In genomic region chr1:52899445-52899894, GRCh38 we compare ENCODE assay signal across 27 cellular contexts. TPM values are rescaled to one million over a fixed set of nuclear protein-coding genes. Genes with fewer than 3 reads are reported as not detected.
A peak's percentile ranks its signal among the peaks of the same experiment; 100 is the strongest.
DNase-seq lines count a peak whose midpoint lies in the region; ATAC-seq, FAIRE-seq and TF ChIP-seq lines count a peak whose summit lies in the region.
"Had no signal": no experiment of that assay in that cellular context is flagged by ENCODE, and none has a peak within 500 bp of the region (broad histone marks: within the 10 kb centered on the region; RNA-seq: fewer than 3 reads in every experiment).

No MANE protein-coding gene starts in this region.

- TF ChIP-seq CTCF in natural killer cell (IDR thresholded peaks at IDR 0.05) (no peak), astrocyte (IDR thresholded peaks at IDR 0.05; ENCODE audit: insufficient read depth, low read depth, low read length) (no peak), chondrocyte (IDR thresholded peaks at IDR 0.05) (no peak)

- no peaks in the 10 kb centered on the region for H4K20me1 ChIP-seq in astrocyte (ENCODE audit: insufficient read depth, low read length)

- no peaks in the 10 kb centered on the region for H3K27me3 ChIP-seq in astrocyte (ENCODE audit: insufficient read depth, low read length)
- H3K27me3 ChIP-seq: spleen had no signal

- no peaks in the 10 kb centered on the region for H3K36me3 Mint-ChIP-seq in natural killer cell treated with Interleukin-12 subunit alpha and Interleukin-12 subunit beta and Interleukin-15 and Interleukin-18, amount 100 ng/mL, for 72 hours
- no peaks in the 10 kb centered on the region for H3K36me3 Mint-ChIP-seq in natural killer cell
- H3K36me3 Mint-ChIP-seq in astrocyte (ENCODE audit: low read depth, unreplicated experiment) = no peaks in the 10 kb centered on the region
- H3K36me3 Mint-ChIP-seq in chondrocyte (ENCODE audit: low read depth) = peaks cover 2% of the 10 kb centered on the region

- intact Hi-C loops in natural killer cell (cut with micrococcal nuclease) = no loop called here
- intact Hi-C loops in posterior cingulate gyrus (cut with DNase I) = no loop called here

- no peak overlapping the region for H3K27ac ChIP-seq in astrocyte (ENCODE audit: low read depth, low read length)
- H3K27ac ChIP-seq: spleen had no signal

- H3K27me3 Mint-ChIP-seq in natural killer cell treated with Interleukin-12 subunit alpha and Interleukin-12 subunit beta and Interleukin-15 and Interleukin-18, amount 100 ng/mL, for 72 hours = no peaks in the 10 kb centered on the region
- H3K27me3 Mint-ChIP-seq in natural killer cell (ENCODE audit: low read depth in 2 of 2) = no peaks in the 10 kb centered on the region
- H3K27me3 Mint-ChIP-seq in astrocyte (ENCODE audit: low read depth, unreplicated experiment) = peaks cover 6% of the 10 kb centered on the region
- no peaks in the 10 kb centered on the region for H3K27me3 Mint-ChIP-seq in chondrocyte (ENCODE audit: low read depth)
- H3K27me3 Mint-ChIP-seq: stimulated activated memory B cell treated with anti-CD40 and anti-IgM and Interleukin-4, amounts not matched to agents 10 μg/mL and 1 μg/mL and 100 μg/mL, for 72 hours had no signal

- H3K4me3 ChIP-seq in astrocyte (ENCODE audit: insufficient read depth, low read depth, low read length) = no peak overlapping the region
- H3K4me3 ChIP-seq: spleen had no signal

- no peak overlapping the region for H2AFZ ChIP-seq in astrocyte (ENCODE audit: low read depth, low read length)

- no peaks in the 10 kb centered on the region for H3K36me3 ChIP-seq in astrocyte (ENCODE audit: insufficient read depth, low read length)

- no peaks in the 10 kb centered on the region for H3K4me1 ChIP-seq in astrocyte (ENCODE audit: insufficient read depth, low read length)

- no peak for DNase-seq in natural killer cell treated with Interleukin-12 subunit alpha and Interleukin-12 subunit beta and Interleukin-15 and Interleukin-18, amount 100 ng/mL, for 72 hours (ENCODE audit: low spot score)
- no peak for DNase-seq in natural killer cell
- DNase-seq in astrocyte (ENCODE audit: low read depth) = peak; percentile 22
- no peak for DNase-seq in left lobe of liver (ENCODE audit: low spot score)
- no peak for DNase-seq in SHP77 treated with DMSO at 0.1 percent for 48 hours (lab: John Stamatoyannopoulos, UW)
- DNase-seq in chondrocyte (ENCODE audit: low spot score) = no peak
- no peak for DNase-seq in NCI-H524 (lab: John Stamatoyannopoulos, UW)
- no peak for DNase-seq in posterior cingulate gyrus
- DNase-seq: activated T-cell treated with anti-CD3 and anti-CD28 coated beads, Interleukin-2, amount 50 U/mL, for 4 hours; DMS53; GF-D8; mammary epithelial cell; NCI-H1105 treated with DMSO at 0.1 percent for 48 hours; NCI-H2029 treated with DMSO at 0.1 percent for 48 hours; NCI-H2227 treated with DMSO at 0.1 percent for 48 hours; NCI-H774; Right ventricle myocardium superior; spleen; stimulated activated CD4-positive, alpha-beta T cell treated with anti-CD3 and anti-CD28 coated beads, Interleukin-4, amount 100 ng/mL, for 1 hour; T-helper 1 cell had no signal

- no peak for FAIRE-seq in astrocyte (lab: Jason Lieb, UNC)
- FAIRE-seq: bronchial epithelial cell, GM18507, H54, keratinocyte, TTC549, urothelium cell line had no signal

- H3K9me3 Mint-ChIP-seq in natural killer cell treated with Interleukin-12 subunit alpha and Interleukin-12 subunit beta and Interleukin-15 and Interleukin-18, amount 100 ng/mL, for 72 hours = no peaks in the 10 kb centered on the region
- H3K9me3 Mint-ChIP-seq in natural killer cell = no peaks in the 10 kb centered on the region
- no peaks in the 10 kb centered on the region for H3K9me3 Mint-ChIP-seq in astrocyte (ENCODE audit: unreplicated experiment)
- H3K9me3 Mint-ChIP-seq in chondrocyte (ENCODE audit: low read depth) = no peaks in the 10 kb centered on the region
- H3K9me3 Mint-ChIP-seq: activated T-cell treated with anti-CD3 and anti-CD28 coated beads, Interleukin-2, amount 50 U/mL, for 4 hours; stimulated activated memory B cell treated with anti-CD40 and anti-IgM and Interleukin-4, amounts not matched to agents 10 μg/mL and 1 μg/mL and 100 μg/mL, for 72 hours had no signal

- ATAC-seq in natural killer cell treated with Interleukin-12 subunit alpha and Interleukin-12 subunit beta and Interleukin-15 and Interleukin-18, amount 100 ng/mL, for 72 hours = peak; percentile 65 to 78
- ATAC-seq in natural killer cell (no peak), left lobe of liver (peak; percentile 5)
- ATAC-seq: activated T-cell treated with anti-CD3 and anti-CD28 coated beads, Interleukin-2, amount 50 U/mL, for 4 hours; stimulated activated memory B cell treated with anti-CD40 and anti-IgM and Interleukin-4, amounts not matched to agents 10 μg/mL and 1 μg/mL and 100 μg/mL, for 72 hours had no signal

- H3K4me3 Mint-ChIP-seq in natural killer cell treated with Interleukin-12 subunit alpha and Interleukin-12 subunit beta and Interleukin-15 and Interleukin-18, amount 100 ng/mL, for 72 hours = no peak overlapping the region
- H3K4me3 Mint-ChIP-seq in natural killer cell (no peak overlapping the region), astrocyte (ENCODE audit: unreplicated experiment) (no peak overlapping the region), chondrocyte (ENCODE audit: unreplicated experiment) (no peak overlapping the region)
- H3K4me3 Mint-ChIP-seq: activated T-cell treated with anti-CD3 and anti-CD28 coated beads, Interleukin-2, amount 50 U/mL, for 4 hours; stimulated activated memory B cell treated with anti-CD40 and anti-IgM and Interleukin-4, amounts not matched to agents 10 μg/mL and 1 μg/mL and 100 μg/mL, for 72 hours had no signal

- H3K79me2 ChIP-seq in astrocyte (ENCODE audit: insufficient read depth, low read length) = no peaks in the 10 kb centered on the region

- H3K9me3 ChIP-seq in astrocyte (ENCODE audit: insufficient read depth, low read depth, low read length) = no peaks in the 10 kb centered on the region
- H3K9me3 ChIP-seq: spleen had no signal

- H3K4me1 Mint-ChIP-seq in natural killer cell treated with Interleukin-12 subunit alpha and Interleukin-12 subunit beta and Interleukin-15 and Interleukin-18, amount 100 ng/mL, for 72 hours (ENCODE audit: low read depth in 2 of 2) = no peaks in the 10 kb centered on the region
- H3K4me1 Mint-ChIP-seq in natural killer cell = no peaks in the 10 kb centered on the region
- peaks cover 7% of the 10 kb centered on the region for H3K4me1 Mint-ChIP-seq in astrocyte (ENCODE audit: low read depth, unreplicated experiment)
- no peaks in the 10 kb centered on the region for H3K4me1 Mint-ChIP-seq in chondrocyte (ENCODE audit: low read depth)
- H3K4me1 Mint-ChIP-seq: stimulated activated memory B cell treated with anti-CD40 and anti-IgM and Interleukin-4, amounts not matched to agents 10 μg/mL and 1 μg/mL and 100 μg/mL, for 72 hours had no signal

- H3K9ac ChIP-seq in astrocyte (ENCODE audit: low read length) = no peak overlapping the region

- H3K27ac Mint-ChIP-seq in natural killer cell treated with Interleukin-12 subunit alpha and Interleukin-12 subunit beta and Interleukin-15 and Interleukin-18, amount 100 ng/mL, for 72 hours = no peak overlapping the region
- H3K27ac Mint-ChIP-seq in natural killer cell = no peak overlapping the region
- no peak overlapping the region for H3K27ac Mint-ChIP-seq in astrocyte (ENCODE audit: unreplicated experiment)
- H3K27ac Mint-ChIP-seq in chondrocyte (ENCODE audit: unreplicated experiment) = no peak overlapping the region
- H3K27ac Mint-ChIP-seq: stimulated activated memory B cell treated with anti-CD40 and anti-IgM and Interleukin-4, amounts not matched to agents 10 μg/mL and 1 μg/mL and 100 μg/mL, for 72 hours had no signal

- no peak overlapping the region for H3K4me2 ChIP-seq in astrocyte (ENCODE audit: low read length)

RNA-seq across cellular contexts. Expression of gene ECHDC2, which starts 22.1 kb away (rescaled TPM):
- total RNA-seq in natural killer cell treated with Interleukin-12 subunit alpha and Interleukin-12 subunit beta and Interleukin-15 and Interleukin-18, amount 100 ng/mL, for 72 hours = 10 to 100 TPM; 65.1 to 77.6 TPM
- 100 to 1,000 TPM; 129 to 174 (median 138) TPM for total RNA-seq in natural killer cell
- total RNA-seq in astrocyte = 6.2 and 9.0 TPM in 2 replicates
- 966 TPM for total RNA-seq in left lobe of liver
- total RNA-seq in chondrocyte = 9.4 to 41.7 TPM (median 39.5 TPM) in 3 replicates

RNA-seq across cellular contexts. Expression of gene SCP2, which starts 27.6 kb away (rescaled TPM):
- total RNA-seq in natural killer cell treated with Interleukin-12 subunit alpha and Interleukin-12 subunit beta and Interleukin-15 and Interleukin-18, amount 100 ng/mL, for 72 hours = 10 to 100 TPM; 75.1 to 86.8 TPM
- total RNA-seq in natural killer cell (100 to 1,000 TPM in 2 of 3 donors, 10 to 100 TPM in 1; 90.0 to 118 (median 105) TPM), astrocyte (89.8 and 93.2 TPM in 2 replicates), left lobe of liver (796 TPM), chondrocyte (84.0 to 98.3 TPM (median 87.4 TPM) in 3 replicates)

RNA-seq across cellular contexts. Expression of gene ZYG11A, which starts 56.9 kb away (rescaled TPM):
- 1 to 10 TPM in 1 of 2 donors, under 1 TPM in 1; 0.07 to 1.0 TPM for total RNA-seq in natural killer cell treated with Interleukin-12 subunit alpha and Interleukin-12 subunit beta and Interleukin-15 and Interleukin-18, amount 100 ng/mL, for 72 hours
- total RNA-seq in natural killer cell (under 1 TPM in 1 of 3 donors, not detected in 2; 0.58 TPM), astrocyte (0.24 and 0.30 TPM in 2 replicates), left lobe of liver (0.40 TPM), chondrocyte (0.12 to 0.62 TPM (median 0.62 TPM) in 3 replicates)
- total RNA-seq: Right ventricle myocardium superior had no signal

Comparison
In these comparisons a context has a peak if more than half of its experiments do, and no peak if none do; other contexts are left out.
1. ATAC-seq: peak in natural killer cell treated with Interleukin-12 subunit alpha and Interleukin-12 subunit beta and Interleukin-15 and Interleukin-18, amount 100 ng/mL, for 72 hours (2 of 2) and left lobe of liver (single experiment); none in natural killer cell (0 of 3).